8 cellular contexts compared by ENCODE assay signal in the genomic region with DNA sequence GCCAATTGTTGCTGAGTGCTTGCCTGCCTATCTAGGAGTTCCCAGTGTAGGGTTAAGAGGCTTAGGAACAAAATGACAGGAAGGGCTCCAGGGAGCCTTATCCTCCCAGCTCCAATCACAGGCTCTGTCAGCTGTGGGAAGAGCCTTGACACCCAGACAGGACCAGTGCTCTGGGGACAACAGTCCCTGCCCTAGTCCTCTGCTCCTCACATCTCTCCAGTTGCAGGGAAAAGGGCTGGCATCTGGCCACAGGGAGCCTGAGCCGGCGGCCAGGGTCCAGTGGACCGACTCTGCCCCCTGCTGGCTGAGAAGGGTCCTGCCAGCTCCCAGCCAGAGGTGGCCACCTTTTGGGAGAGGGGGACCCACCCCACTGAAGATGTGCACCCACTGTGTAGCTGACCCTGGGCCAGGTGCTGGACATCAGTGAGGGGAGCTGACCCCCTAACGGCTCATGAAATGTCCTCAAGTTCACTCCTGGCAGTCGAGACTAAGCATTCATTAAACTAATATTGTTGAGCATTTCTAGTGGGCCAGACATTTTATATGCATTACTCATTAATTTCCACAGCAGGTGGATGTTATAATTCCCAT. TPM values are rescaled to one million over a fixed set of nuclear protein-coding genes. Genes with fewer than 3 reads are reported as not detected.
DNase-seq lines count a peak whose midpoint lies in the region; ATAC-seq lines count a peak whose summit lies in the region.

No MANE protein-coding gene starts in this region.

- no peak overlapping the region for H3K4me3 ChIP-seq in effector memory CD4-positive, alpha-beta T cell (ENCODE audit: insufficient read depth, low read depth, low read length, poor library complexity, severe bottlenecking)

- ATAC-seq in activated CD8-positive, alpha-beta T cell treated with anti-CD3 and anti-CD28 coated beads, Interleukin-2, amount 10 ng/mL, durations not matched to agents 7 days and 5 days = no peak
- ATAC-seq in memory B cell (ENCODE audit: low read depth) (no peak), GM21723 (IDR thresholded peaks at IDR 0.05; ENCODE audit: unreplicated experiment) (no peak)
- ATAC-seq in stimulated activated naive CD8-positive, alpha-beta T cell treated with anti-CD3 and anti-CD28 coated beads, Interleukin-15, amount 100 ng/mL, for 72 hours = no peak

- H3K4me1 Mint-ChIP-seq in activated CD8-positive, alpha-beta T cell treated with anti-CD3 and anti-CD28 coated beads, Interleukin-2, amount 10 ng/mL, durations not matched to agents 7 days and 5 days (ENCODE audit: low read depth) = peaks cover 71% of the 10 kb centered on the region
- H3K4me1 Mint-ChIP-seq in memory B cell = peaks cover 32% of the 10 kb centered on the region
- peaks cover 70% of the 10 kb centered on the region for H3K4me1 Mint-ChIP-seq in stimulated activated naive CD8-positive, alpha-beta T cell treated with anti-CD3 and anti-CD28 coated beads, Interleukin-15, amount 100 ng/mL, for 72 hours

- H3K36me3 Mint-ChIP-seq in activated CD8-positive, alpha-beta T cell treated with anti-CD3 and anti-CD28 coated beads, Interleukin-2, amount 10 ng/mL, durations not matched to agents 7 days and 5 days (ENCODE audit: low read depth) = peaks cover 58% of the 10 kb centered on the region
- H3K36me3 Mint-ChIP-seq in memory B cell = peaks cover 9% of the 10 kb centered on the region

- no peaks in the 10 kb centered on the region for H3K27me3 Mint-ChIP-seq in activated CD8-positive, alpha-beta T cell treated with anti-CD3 and anti-CD28 coated beads, Interleukin-2, amount 10 ng/mL, durations not matched to agents 7 days and 5 days (ENCODE audit: low read depth)
- no peaks in the 10 kb centered on the region for H3K27me3 Mint-ChIP-seq in memory B cell
- H3K27me3 Mint-ChIP-seq in stimulated activated naive CD8-positive, alpha-beta T cell treated with anti-CD3 and anti-CD28 coated beads, Interleukin-15, amount 100 ng/mL, for 72 hours = no peaks in the 10 kb centered on the region

- H3K27ac Mint-ChIP-seq in activated CD8-positive, alpha-beta T cell treated with anti-CD3 and anti-CD28 coated beads, Interleukin-2, amount 10 ng/mL, durations not matched to agents 7 days and 5 days = peak overlapping the region; percentile 22
- H3K27ac Mint-ChIP-seq in memory B cell = no peak overlapping the region
- peak overlapping the region in 1 of 2 donors; percentile 48 for H3K27ac Mint-ChIP-seq in stimulated activated naive CD8-positive, alpha-beta T cell treated with anti-CD3 and anti-CD28 coated beads, Interleukin-15, amount 100 ng/mL, for 72 hours

- H3K27me3 ChIP-seq in effector memory CD4-positive, alpha-beta T cell (replicated peaks; ENCODE audit: control insufficient read depth, insufficient read depth, low read length, poor library complexity, severe bottlenecking) = no peaks in the 10 kb centered on the region

- peak; percentile 20 for DNase-seq in SKM-1 treated with dmso at 0.1 percent for 144 hours (lab: John Stamatoyannopoulos, UW; ENCODE audit: unreplicated experiment)
- DNase-seq in SKM-1 (lab: John Stamatoyannopoulos, UW; ENCODE audit: unreplicated experiment) = no peak
- DNase-seq in NCI-H2227 (lab: John Stamatoyannopoulos, UW; ENCODE audit: unreplicated experiment) = peak; percentile 62
- DNase-seq in activated CD8-positive, alpha-beta T cell treated with anti-CD3 and anti-CD28 coated beads, Interleukin-2, amount 10 ng/mL, durations not matched to agents 7 days and 5 days = peak; percentile 75
- peak; percentile 40 to 58 (median 45) for DNase-seq in effector memory CD4-positive, alpha-beta T cell
- peak; percentile 76 to 86 for DNase-seq in memory B cell (ENCODE audit: low spot score in 2 of 2)
- DNase-seq in stimulated activated naive CD8-positive, alpha-beta T cell treated with anti-CD3 and anti-CD28 coated beads, Interleukin-15, amount 100 ng/mL, for 72 hours = peak; percentile 65 to 68

- H3K4me1 ChIP-seq in effector memory CD4-positive, alpha-beta T cell (ENCODE audit: control insufficient read depth, insufficient read depth, low read length, poor library complexity, severe bottlenecking) = peaks cover 51% of the 10 kb centered on the region

- no peak overlapping the region for H3K4me3 Mint-ChIP-seq in activated CD8-positive, alpha-beta T cell treated with anti-CD3 and anti-CD28 coated beads, Interleukin-2, amount 10 ng/mL, durations not matched to agents 7 days and 5 days
- no peak overlapping the region for H3K4me3 Mint-ChIP-seq in memory B cell
- peak overlapping the region; percentile 62 to 67 for H3K4me3 Mint-ChIP-seq in stimulated activated naive CD8-positive, alpha-beta T cell treated with anti-CD3 and anti-CD28 coated beads, Interleukin-15, amount 100 ng/mL, for 72 hours

- POLR2A ChIA-PET in activated CD8-positive, alpha-beta T cell treated with anti-CD3 and anti-CD28 coated beads, Interleukin-2, amount 10 ng/mL, durations not matched to agents 7 days and 5 days (lab: Charles Lee) = interaction anchor here (0.6 to 4.2 kb wide), 5 partner anchors 17 to 118 kb away, joined by 3 to 24 read pairs (median 5); no protein-coding TSS in a partner anchor

- CTCF ChIA-PET in activated CD8-positive, alpha-beta T cell treated with anti-CD3 and anti-CD28 coated beads, Interleukin-2, amount 10 ng/mL, durations not matched to agents 7 days and 5 days (lab: Charles Lee) = interaction anchor here (0.6 to 7.8 kb wide), 55 partner anchors 9 to 763 kb away, joined by 3 to 122 read pairs (median 5); a partner anchor contains a TSS

- no peaks in the 10 kb centered on the region for H3K9me3 Mint-ChIP-seq in activated CD8-positive, alpha-beta T cell treated with anti-CD3 and anti-CD28 coated beads, Interleukin-2, amount 10 ng/mL, durations not matched to agents 7 days and 5 days (ENCODE audit: insufficient read depth)
- H3K9me3 Mint-ChIP-seq in memory B cell = no peaks in the 10 kb centered on the region
- no peaks in the 10 kb centered on the region for H3K9me3 Mint-ChIP-seq in stimulated activated naive CD8-positive, alpha-beta T cell treated with anti-CD3 and anti-CD28 coated beads, Interleukin-15, amount 100 ng/mL, for 72 hours

- no peak overlapping the region for H3K27ac ChIP-seq in effector memory CD4-positive, alpha-beta T cell (ENCODE audit: insufficient read depth, low read length, poor library complexity, severe bottlenecking)

- no peaks in the 10 kb centered on the region for H3K9me3 ChIP-seq in effector memory CD4-positive, alpha-beta T cell (ENCODE audit: control insufficient read depth, low read length)

- H3K36me3 ChIP-seq in effector memory CD4-positive, alpha-beta T cell (ENCODE audit: control insufficient read depth, insufficient read depth, low read length) = peaks cover 19% of the 10 kb centered on the region

RNA-seq across cellular contexts. Expression of a gene that starts 17.6 kb away (rescaled TPM):
- total RNA-seq in activated CD8-positive, alpha-beta T cell treated with anti-CD3 and anti-CD28 coated beads, Interleukin-2, amount 10 ng/mL, durations not matched to agents 7 days and 5 days = 10 to 100 TPM; 26.4 to 29.7 TPM

Comparison
In these comparisons a context has a peak if more than half of its experiments do, and no peak if none do; other contexts are left out.
1. H3K4me3 Mint-ChIP-seq: peak in stimulated activated naive CD8-positive, alpha-beta T cell treated with anti-CD3 and anti-CD28 coated beads, Interleukin-15, amount 100 ng/mL, for 72 hours (2 of 2); none in activated CD8-positive, alpha-beta T cell treated with anti-CD3 and anti-CD28 coated beads, Interleukin-2, amount 10 ng/mL, durations not matched to agents 7 days and 5 days (single experiment) and memory B cell (single experiment).